ENCODE assay signal across 15 cellular contexts in genomic region chr21:43985690-43986251, GRCh38. TPM values are rescaled to one million over a fixed set of nuclear protein-coding genes. Genes with fewer than 3 reads are reported as not detected.
A peak's percentile ranks its signal among the peaks of the same experiment; 100 is the strongest.
DNase-seq lines count a peak whose midpoint lies in the region; ATAC-seq and TF ChIP-seq lines count a peak whose summit lies in the region.
"Had no signal": no experiment of that assay in that cellular context is flagged by ENCODE, and none has a peak within 500 bp of the region (broad histone marks: within the 10 kb centered on the region; RNA-seq: fewer than 3 reads in every experiment).

No MANE protein-coding gene starts in this region.

- WGBS in adrenal gland, 4 donors: 29 to 75% (median 48%) methylated on average over 5 to 22 of the region's 22 CpGs

- H3K27me3 Mint-ChIP-seq in T-helper 2 cell treated with Interferon-gamma antibody and Interleukin-4, amounts not matched to agents 5 μg/mL and 100 μg/mL, for 36 hours (ENCODE audit: low read depth): no peaks in the 10 kb centered on the region
- no peaks in the 10 kb centered on the region; the same call in 1 of the 2 replicates for H3K27me3 Mint-ChIP-seq in WTC11 (ENCODE audit: low read depth)

- H3K36me3 Mint-ChIP-seq in T-helper 2 cell treated with Interferon-gamma antibody and Interleukin-4, amounts not matched to agents 5 μg/mL and 100 μg/mL, for 36 hours (ENCODE audit: low read depth): peaks cover 12% of the 10 kb centered on the region
- no peaks in the 10 kb centered on the region for H3K36me3 Mint-ChIP-seq in WTC11

- POLR2A ChIA-PET in WTC11 (lab: Charles Lee): no interaction called here

- H3K27ac ChIP-seq in adrenal gland: no peak overlapping the region
- H3K27ac ChIP-seq: Peyer's patch had no signal

- no peak for DNase-seq in T-helper 2 cell treated with Interferon-gamma antibody and Interleukin-4, amounts not matched to agents 5 μg/mL and 100 μg/mL, for 36 hours (ENCODE audit: low spot score)
- no peak for DNase-seq in T-helper 2 cell
- DNase-seq in WTC11 (ENCODE audit: low spot score): peak; percentile 71
- peak; percentile 40 for DNase-seq in retina
- no peak for DNase-seq in occipital lobe (lab: John Stamatoyannopoulos, UW)
- no peak for DNase-seq in Ammon's horn (ENCODE audit: low spot score)
- no peak for DNase-seq in adrenal gland
- DNase-seq: activated CD8-positive, alpha-beta memory T cell treated with anti-CD3 and anti-CD28 coated beads for 24 hours; cortex of kidney; NCI-H1417; NCI-H446 treated with DMSO at 0.1 percent for 48 hours; Peyer's patch; T-helper 9 cell; testis had no signal

- CTCF ChIA-PET in WTC11 (lab: Charles Lee): interaction anchor here (1.4 to 3.2 kb wide), 3 partner anchors 10 to 179 kb away, joined by 3 to 27 read pairs (median 6); no protein-coding TSS in a partner anchor

- intact Hi-C loops in adrenal gland (cut with DNase I): no loop called here

- no peaks in the 10 kb centered on the region for H3K27me3 ChIP-seq in iPS-15b (ENCODE audit: control insufficient read depth, insufficient read depth, low read length)
- no peaks in the 10 kb centered on the region for H3K27me3 ChIP-seq in adrenal gland
- H3K27me3 ChIP-seq: Peyer's patch, testis had no signal

- TF ChIP-seq CTCF in WTC11 (IDR thresholded peaks at IDR 0.05) (no peak), adrenal gland (IDR thresholded peaks at IDR 0.05) (no peak)

- H3K9ac ChIP-seq in iPS-15b (ENCODE audit: low read depth, low read length): no peak overlapping the region

- no peak for TF ChIP-seq POLR2A in adrenal gland (IDR thresholded peaks at IDR 0.05)

- H3K27ac Mint-ChIP-seq in T-helper 2 cell treated with Interferon-gamma antibody and Interleukin-4, amounts not matched to agents 5 μg/mL and 100 μg/mL, for 36 hours: peak overlapping the region; percentile 8
- H3K27ac Mint-ChIP-seq in WTC11: peak overlapping the region; percentile 20; the same call in 1 of the 2 replicates

- H3K4me1 ChIP-seq in iPS-15b (ENCODE audit: control insufficient read depth, insufficient read depth, low read length) (peaks cover 3% of the 10 kb centered on the region), adrenal gland (replicated peaks in 1 of 2) (no peaks in the 10 kb centered on the region)

- H3K4me1 Mint-ChIP-seq in T-helper 2 cell treated with Interferon-gamma antibody and Interleukin-4, amounts not matched to agents 5 μg/mL and 100 μg/mL, for 36 hours (ENCODE audit: low read depth): peaks cover 16% of the 10 kb centered on the region
- H3K4me1 Mint-ChIP-seq in WTC11: peaks cover 22% of the 10 kb centered on the region

- H3K9me3 ChIP-seq in iPS-15b (ENCODE audit: control insufficient read depth, insufficient read depth, low read length) (no peaks in the 10 kb centered on the region), adrenal gland (replicated peaks in 1 of 3) (no peaks in the 10 kb centered on the region)
- H3K9me3 ChIP-seq: Peyer's patch, testis had no signal

- no peaks in the 10 kb centered on the region for H3K9me3 Mint-ChIP-seq in T-helper 2 cell treated with Interferon-gamma antibody and Interleukin-4, amounts not matched to agents 5 μg/mL and 100 μg/mL, for 36 hours
- H3K9me3 Mint-ChIP-seq in WTC11: no peaks in the 10 kb centered on the region

- H3K36me3 ChIP-seq in iPS-15b (ENCODE audit: control insufficient read depth, insufficient read depth, low read length) (no peaks in the 10 kb centered on the region), adrenal gland (replicated peaks in 1 of 2) (peaks cover 0 to 25% of the 10 kb centered on the region in 2 donors)

- peak; percentile 93 for ATAC-seq in WTC11

- no peak overlapping the region for H3K4me3 Mint-ChIP-seq in T-helper 2 cell treated with Interferon-gamma antibody and Interleukin-4, amounts not matched to agents 5 μg/mL and 100 μg/mL, for 36 hours
- peak overlapping the region; percentile 65 for H3K4me3 Mint-ChIP-seq in WTC11

- peak overlapping the region; percentile 16 for H3K4me3 ChIP-seq in iPS-15b (ENCODE audit: low read depth, low read length)
- no peak overlapping the region for H3K4me3 ChIP-seq in adrenal gland
- H3K4me3 ChIP-seq: Peyer's patch, testis had no signal

TF ChIP-seq in WTC11, 78 proteins besides CTCF, POLR2A, EP300 and RAD21:
- TF ChIP-seq ETV6 (CRISPR knock-in tag; IDR thresholded peaks at IDR 0.05) (peak; percentile 61; the same call in 1 of the 2 replicates), FOXP4 (CRISPR knock-in tag; IDR thresholded peaks at IDR 0.05) (0 out of 2 replicates have a peak, but pooled peaks have one; percentile 49), CBFB (CRISPR knock-in tag; IDR thresholded peaks at IDR 0.05; ENCODE audit: low read depth) (0 out of 2 replicates have a peak, but pooled peaks have one; percentile 23), TEAD1 (CRISPR knock-in tag; IDR thresholded peaks at IDR 0.05) (no peak)

RNA-seq across cellular contexts. Expression of gene TRAPPC10, which starts 26.3 kb away (rescaled TPM):
- 29.3 to 34.5 TPM (median 29.7 TPM) in 3 replicates for total RNA-seq in WTC11 (2021)
- total RNA-seq in occipital lobe: 23.1 TPM
- total RNA-seq in adrenal gland: 10 to 100 TPM; 17.6 to 34.3 (median 27.4) TPM
- polyA plus RNA-seq in adrenal gland: 10 to 100 TPM in 1 of 3 donors, 1 to 10 TPM in 2; 5.2 to 24.5 (median 9.3) TPM

Comparison
In these comparisons a context has a peak if more than half of its experiments do, and no peak if none do; other contexts are left out.
1. DNase-seq: peak in WTC11 (single experiment) and retina (single experiment); none in T-helper 2 cell treated with Interferon-gamma antibody and Interleukin-4, amounts not matched to agents 5 μg/mL and 100 μg/mL, for 36 hours (single experiment), T-helper 2 cell (0 of 5), occipital lobe (single experiment), Ammon's horn (single experiment) and adrenal gland (0 of 7).